ENCODE assay signal across 1 cellular context in genomic region chr10:68151453-68151852, GRCh38.
TF ChIP-seq lines count a peak whose summit lies in the region.

No MANE protein-coding gene starts in this region.

TF ChIP-seq in IMR-90, 13 proteins besides CTCF, POLR2A, EP300 and RAD21:
- TF ChIP-seq USF2 (IDR thresholded peaks at IDR 0.05; ENCODE audit: low read depth, low read length): no peak
- no peak for TF ChIP-seq CEBPB (IDR thresholded peaks at IDR 0.05; ENCODE audit: low read depth, low read length)
- no peak for TF ChIP-seq NFE2L2 (IDR thresholded peaks at IDR 0.05; ENCODE audit: low read depth, low read length)
- no peak for TF ChIP-seq CHD1 (IDR thresholded peaks at IDR 0.05; ENCODE audit: low read depth, low read length)
- TF ChIP-seq ELK1 (IDR thresholded peaks at IDR 0.05; ENCODE audit: borderline replicate concordance, low read depth, low read length): no peak
- no peak for TF ChIP-seq MAFK (IDR thresholded peaks at IDR 0.05; ENCODE audit: low read depth, low read length)
TF ChIP-seq in IMR-90: peak in this region for 0.
